ENCODE assay signal across 9 cellular contexts in genomic region chr20:41005361-41005729, GRCh38. TPM values are rescaled to one million over a fixed set of nuclear protein-coding genes. Genes with fewer than 3 reads are reported as not detected.
DNase-seq lines count a peak whose midpoint lies in the region; ATAC-seq, FAIRE-seq and TF ChIP-seq lines count a peak whose summit lies in the region.
"Had no signal": no experiment of that assay in that cellular context is flagged by ENCODE, and none has a peak within 500 bp of the region (broad histone marks: within the 10 kb centered on the region; RNA-seq: fewer than 3 reads in every experiment).

No MANE protein-coding gene starts in this region.

- H3K9me3 ChIP-seq in adipocyte (ENCODE audit: control insufficient read depth, low read length) (no peaks in the 10 kb centered on the region), kidney (ENCODE audit: control insufficient read depth in 1 of 2, low read length in 2 of 2) (no peaks in the 10 kb centered on the region)

- H3K27me3 ChIP-seq in adipocyte (replicated peaks; ENCODE audit: control insufficient read depth, insufficient read depth, low read length), result no peaks in the 10 kb centered on the region

- H3K27me3 Mint-ChIP-seq in natural killer cell treated with Interleukin-12 subunit alpha and Interleukin-12 subunit beta and Interleukin-15 and Interleukin-18, amount 100 ng/mL, for 72 hours, result no peaks in the 10 kb centered on the region

- H3K27ac Mint-ChIP-seq in natural killer cell treated with Interleukin-12 subunit alpha and Interleukin-12 subunit beta and Interleukin-15 and Interleukin-18, amount 100 ng/mL, for 72 hours, result no peak overlapping the region

- no peak for TF ChIP-seq CTCF in kidney (IDR thresholded peaks at IDR 0.05; ENCODE audit: borderline replicate concordance, extremely low read depth, insufficient read depth)

- peak; percentile 51 for DNase-seq in SIG-M5 treated with dmso at 0.1 percent for 504 hours (lab: John Stamatoyannopoulos, UW; ENCODE audit: unreplicated experiment)
- DNase-seq in SIG-M5 (lab: John Stamatoyannopoulos, UW), result no peak
- peak; percentile 76 for DNase-seq in adipocyte (ENCODE audit: low read depth)
- DNase-seq in kidney, result peak; percentile 96
- DNase-seq in urothelium cell line (ENCODE audit: low spot score), result peak; percentile 77
- no peak for DNase-seq in activated CD4-positive, alpha-beta T cell treated with anti-CD3 and anti-CD28 coated beads for 1 hour
- no peak for DNase-seq in natural killer cell treated with Interleukin-12 subunit alpha and Interleukin-12 subunit beta and Interleukin-15 and Interleukin-18, amount 100 ng/mL, for 72 hours (ENCODE audit: low spot score)
- no peak for DNase-seq in NCI-H1417 treated with DMSO at 0.1 percent for 48 hours (lab: John Stamatoyannopoulos, UW)

- no peak overlapping the region for H3K4me3 Mint-ChIP-seq in natural killer cell treated with Interleukin-12 subunit alpha and Interleukin-12 subunit beta and Interleukin-15 and Interleukin-18, amount 100 ng/mL, for 72 hours

- intact Hi-C loops in kidney (cut with DNase I), result no loop called here

- peaks cover 27 to 29% of the 10 kb centered on the region in 2 donors for H3K4me1 Mint-ChIP-seq in natural killer cell treated with Interleukin-12 subunit alpha and Interleukin-12 subunit beta and Interleukin-15 and Interleukin-18, amount 100 ng/mL, for 72 hours (ENCODE audit: low read depth in 2 of 2)

- H3K4me3 ChIP-seq in adipocyte (ENCODE audit: low read length) (no peak overlapping the region), kidney (ENCODE audit: low read length in 2 of 2) (no peak overlapping the region)

- H3K4me1 ChIP-seq in adipocyte (ENCODE audit: control insufficient read depth, insufficient read depth, low read length) (peaks cover 49% of the 10 kb centered on the region), kidney (ENCODE audit: control insufficient read depth in 1 of 2, insufficient read depth in 1 of 2, low read depth in 1 of 2, low read length in 2 of 2) (peaks cover 15 to 16% of the 10 kb centered on the region in 2 donors)

- no peak overlapping the region for H3K9ac ChIP-seq in adipocyte (ENCODE audit: low read length)
- no peak overlapping the region for H3K9ac ChIP-seq in kidney (ENCODE audit: low read length in 2 of 2)

- peak overlapping the region; percentile 59 to 88 for H3K27ac ChIP-seq in kidney (ENCODE audit: low read depth in 2 of 2, low read length in 2 of 2)

- ATAC-seq in natural killer cell treated with Interleukin-12 subunit alpha and Interleukin-12 subunit beta and Interleukin-15 and Interleukin-18, amount 100 ng/mL, for 72 hours, result no peak

- no peaks in the 10 kb centered on the region for H3K36me3 ChIP-seq in adipocyte (ENCODE audit: control insufficient read depth, insufficient read depth, low read length, severe bottlenecking)
- H3K36me3 ChIP-seq in kidney (ENCODE audit: control insufficient read depth in 1 of 2, insufficient read depth in 2 of 2, low read length in 2 of 2), result no peaks in the 10 kb centered on the region

- no peaks in the 10 kb centered on the region for H3K9me3 Mint-ChIP-seq in natural killer cell treated with Interleukin-12 subunit alpha and Interleukin-12 subunit beta and Interleukin-15 and Interleukin-18, amount 100 ng/mL, for 72 hours

- FAIRE-seq in kidney (lab: Jason Lieb, UNC) (no peak), urothelium cell line (lab: Jason Lieb, UNC) (no peak)
- FAIRE-seq: TTC549 had no signal

- no peaks in the 10 kb centered on the region for H3K36me3 Mint-ChIP-seq in natural killer cell treated with Interleukin-12 subunit alpha and Interleukin-12 subunit beta and Interleukin-15 and Interleukin-18, amount 100 ng/mL, for 72 hours

RNA-seq across cellular contexts. Expression of gene TOP1, which starts 23.3 kb away (rescaled TPM):
- 49.9 TPM for total RNA-seq in kidney
- 23.4 TPM for polyA plus RNA-seq in kidney (ENCODE audit: insufficient read depth, low read depth, low replicate concordance)
- 10 to 100 TPM; 77.5 to 81.2 TPM for total RNA-seq in natural killer cell treated with Interleukin-12 subunit alpha and Interleukin-12 subunit beta and Interleukin-15 and Interleukin-18, amount 100 ng/mL, for 72 hours

Comparison
In these comparisons a context has a peak if more than half of its experiments do, and no peak if none do; other contexts are left out.
1. DNase-seq: peak in SIG-M5 treated with dmso at 0.1 percent for 504 hours (single experiment), adipocyte (single experiment), kidney (single experiment) and urothelium cell line (single experiment); none in SIG-M5 (single experiment), activated CD4-positive, alpha-beta T cell treated with anti-CD3 and anti-CD28 coated beads for 1 hour (single experiment), natural killer cell treated with Interleukin-12 subunit alpha and Interleukin-12 subunit beta and Interleukin-15 and Interleukin-18, amount 100 ng/mL, for 72 hours (single experiment) and NCI-H1417 treated with DMSO at 0.1 percent for 48 hours (single experiment).